In genomic region chr9:128127990-128128835, GRCh38 we compare ENCODE assay signal across 8 cellular contexts. TPM values are rescaled to one million over a fixed set of nuclear protein-coding genes. Genes with fewer than 3 reads are reported as not detected.
DNase-seq lines count a peak whose midpoint lies in the region; ATAC-seq, FAIRE-seq and TF ChIP-seq lines count a peak whose summit lies in the region.

No MANE protein-coding gene starts in this region.

- peak; percentile 17 for TF ChIP-seq CTCF in GM10266 (IDR thresholded peaks at IDR 0.05; ENCODE audit: control insufficient read depth, insufficient read depth, low read depth, missing control alignments)
- no peak for TF ChIP-seq CTCF in pancreas (IDR thresholded peaks at IDR 0.05)
- TF ChIP-seq CTCF in thyroid gland (IDR thresholded peaks at IDR 0.05): no peak

- DNase-seq in GM10266 (ENCODE audit: extremely low spot score) (peak; percentile 92), NCI-H1105 (lab: John Stamatoyannopoulos, UW) (peak; percentile 81), SKM-1 treated with dmso at 0.1 percent for 144 hours (lab: John Stamatoyannopoulos, UW; ENCODE audit: unreplicated experiment) (peak; percentile 85), Right ventricle myocardium superior (peak; percentile 89), pancreas (peak; percentile 85 to 93 (median 87)), thyroid gland (peak; percentile 81 to 82)
- peak; percentile 96 for DNase-seq in activated naive CD8-positive, alpha-beta T cell treated with anti-CD3 and anti-CD28 coated beads, Interleukin-2, amount 10 ng/mL, durations not matched to agents 7 days and 5 days

- POLR2A ChIA-PET in activated naive CD8-positive, alpha-beta T cell treated with anti-CD3 and anti-CD28 coated beads, Interleukin-2, amount 10 ng/mL, durations not matched to agents 7 days and 5 days (lab: Charles Lee): interaction anchor here (0.9 to 1.2 kb wide), 8 partner anchors 10 to 242 kb away, joined by 3 to 7 read pairs (median 3); partner anchors contain the start of gene BBLN

- peaks cover 28% of the 10 kb centered on the region for H3K4me1 Mint-ChIP-seq in activated naive CD8-positive, alpha-beta T cell treated with anti-CD3 and anti-CD28 coated beads, Interleukin-2, amount 10 ng/mL, durations not matched to agents 7 days and 5 days

- peak overlapping the region; percentile 86 to 99 (median 99) for H3K4me3 ChIP-seq in pancreas
- peak overlapping the region; percentile 73 to 97 (median 87) for H3K4me3 ChIP-seq in thyroid gland (replicated peaks in 1 of 3)

- peak overlapping the region; percentile 96 for H3K4me3 Mint-ChIP-seq in activated naive CD8-positive, alpha-beta T cell treated with anti-CD3 and anti-CD28 coated beads, Interleukin-2, amount 10 ng/mL, durations not matched to agents 7 days and 5 days

- H3K27me3 Mint-ChIP-seq in activated naive CD8-positive, alpha-beta T cell treated with anti-CD3 and anti-CD28 coated beads, Interleukin-2, amount 10 ng/mL, durations not matched to agents 7 days and 5 days: peaks cover 18% of the 10 kb centered on the region

- peaks cover 4% of the 10 kb centered on the region for H3K36me3 Mint-ChIP-seq in activated naive CD8-positive, alpha-beta T cell treated with anti-CD3 and anti-CD28 coated beads, Interleukin-2, amount 10 ng/mL, durations not matched to agents 7 days and 5 days

- H3K9me3 ChIP-seq in pancreas: no peaks in the 10 kb centered on the region
- H3K9me3 ChIP-seq in thyroid gland: no peaks in the 10 kb centered on the region

- no peaks in the 10 kb centered on the region for H3K27me3 ChIP-seq in pancreas
- no peaks in the 10 kb centered on the region for H3K27me3 ChIP-seq in thyroid gland

- peak overlapping the region; percentile 97 to 99 (median 98) for H3K27ac ChIP-seq in pancreas
- H3K27ac ChIP-seq in thyroid gland: peak overlapping the region; percentile 89 to 98 (median 97)

- WGBS in pancreas, 2 donors: 0 to 1% methylated on average over 77 to 79 of the region's 82 CpGs
- 0 to 1% methylated on average over 33 to 46 of the region's 82 CpGs for WGBS in thyroid gland, 2 donors

- TF ChIP-seq POLR2A in thyroid gland (IDR thresholded peaks at IDR 0.05): peak in 1 of 2 donors; percentile 50

- no peaks in the 10 kb centered on the region for H3K9me3 Mint-ChIP-seq in activated naive CD8-positive, alpha-beta T cell treated with anti-CD3 and anti-CD28 coated beads, Interleukin-2, amount 10 ng/mL, durations not matched to agents 7 days and 5 days

- peak overlapping the region; percentile 95 for H3K27ac Mint-ChIP-seq in activated naive CD8-positive, alpha-beta T cell treated with anti-CD3 and anti-CD28 coated beads, Interleukin-2, amount 10 ng/mL, durations not matched to agents 7 days and 5 days

- intact Hi-C loops in Right ventricle myocardium superior (cut with DNase I) (no loop called here), pancreas (cut with DNase I) (no loop called here), thyroid gland (cut with DNase I) (no loop called here)

- H3K36me3 ChIP-seq in pancreas: peaks cover 0 to 9% (median 2%) of the 10 kb centered on the region in 3 donors
- peaks cover 5 to 11% of the 10 kb centered on the region in 2 donors for H3K36me3 ChIP-seq in thyroid gland

- H3K4me1 ChIP-seq in pancreas (peaks cover 0 to 25% (median 6%) of the 10 kb centered on the region in 3 donors), thyroid gland (peaks cover 22 to 25% of the 10 kb centered on the region in 2 donors)

- ATAC-seq in HG02642 (IDR thresholded peaks at IDR 0.05; ENCODE audit: poor library complexity, unreplicated experiment): peak; percentile 66
- peak; percentile 80 for ATAC-seq in activated naive CD8-positive, alpha-beta T cell treated with anti-CD3 and anti-CD28 coated beads, Interleukin-2, amount 10 ng/mL, durations not matched to agents 7 days and 5 days (ENCODE audit: low read depth)
- peak; percentile 92 for ATAC-seq in Right ventricle myocardium superior (ENCODE audit: poor library complexity)
- peak; percentile 86 to 91 (median 88) for ATAC-seq in pancreas

- FAIRE-seq in pancreas (lab: Jason Lieb, UNC): no peak

RNA-seq across cellular contexts. Expression of gene PTGES2, which starts 0.7 kb away (rescaled TPM):
- total RNA-seq in activated naive CD8-positive, alpha-beta T cell treated with anti-CD3 and anti-CD28 coated beads, Interleukin-2, amount 10 ng/mL, durations not matched to agents 7 days and 5 days: 10 to 100 TPM; 51.8 to 53.2 TPM
- total RNA-seq in Right ventricle myocardium superior: 155 TPM
- 10 to 100 TPM; 25.4 to 43.1 (median 34.2) TPM for total RNA-seq in pancreas
- polyA plus RNA-seq in pancreas: 10 to 100 TPM; 66.0 to 78.5 TPM
- total RNA-seq in thyroid gland: 100 to 1,000 TPM in 1 of 4 donors, 10 to 100 TPM in 3; 80.0 to 112 (median 88.4) TPM

RNA-seq across cellular contexts. Expression of gene LCN2, which starts 21.0 kb away (rescaled TPM):
- not detected for total RNA-seq in activated naive CD8-positive, alpha-beta T cell treated with anti-CD3 and anti-CD28 coated beads, Interleukin-2, amount 10 ng/mL, durations not matched to agents 7 days and 5 days
- not detected for total RNA-seq in Right ventricle myocardium superior
- total RNA-seq in pancreas: 100 to 1,000 TPM in 1 of 6 donors, 10 to 100 TPM in 3, 1 to 10 TPM in 2; 6.3 to 158 (median 45.7) TPM
- 10 to 100 TPM; 46.8 to 75.1 TPM for polyA plus RNA-seq in pancreas
- 10 to 100 TPM in 1 of 4 donors, 1 to 10 TPM in 2, under 1 TPM in 1; 0.45 to 10.6 (median 2.5) TPM for total RNA-seq in thyroid gland

RNA-seq across cellular contexts. Expression of gene BBLN, which starts 31.9 kb away (rescaled TPM):
- total RNA-seq in activated naive CD8-positive, alpha-beta T cell treated with anti-CD3 and anti-CD28 coated beads, Interleukin-2, amount 10 ng/mL, durations not matched to agents 7 days and 5 days: 10 to 100 TPM; 77.6 to 90.9 TPM
- total RNA-seq in Right ventricle myocardium superior (31.3 TPM), pancreas (10 to 100 TPM; 23.1 to 38.3 (median 30.9) TPM), thyroid gland (100 to 1,000 TPM in 3 of 4 donors, 10 to 100 TPM in 1; 98.1 to 204 (median 172) TPM)
- polyA plus RNA-seq in pancreas: 100 to 1,000 TPM in 1 of 2 donors, 10 to 100 TPM in 1; 86.1 to 133 TPM

Comparison
In these comparisons a context has a peak if more than half of its experiments do, and no peak if none do; other contexts are left out.
1. Peak in every context shown above with its lines: DNase-seq, ATAC-seq, H3K4me3 ChIP-seq and H3K27ac ChIP-seq.